ENCODE assay signal across 18 cellular contexts in genomic region chr12:64716373-64716772, GRCh38. TPM values are rescaled to one million over a fixed set of nuclear protein-coding genes. Genes with fewer than 3 reads are reported as not detected.
DNase-seq lines count a peak whose midpoint lies in the region; ATAC-seq lines count a peak whose summit lies in the region.
"Had no signal": no experiment of that assay in that cellular context is flagged by ENCODE, and none has a peak within 500 bp of the region (broad histone marks: within the 10 kb centered on the region; RNA-seq: fewer than 3 reads in every experiment).

No MANE protein-coding gene starts in this region.

- H3K36me3 Mint-ChIP-seq in activated naive CD4-positive, alpha-beta T cell treated with anti-CD3 and anti-CD28 coated beads, Interleukin-2, amount 10 ng/mL, durations not matched to agents 7 days and 5 days: peaks cover 59% of the 10 kb centered on the region
- peaks cover 45 to 67% of the 10 kb centered on the region in 2 donors for H3K36me3 Mint-ChIP-seq in stimulated activated naive B cell treated with anti-CD40 and anti-IgM and Interleukin-4, amounts not matched to agents 10 μg/mL and 1 μg/mL and 100 μg/mL, for 72 hours

- no peaks in the 10 kb centered on the region for H3K27me3 Mint-ChIP-seq in activated naive CD4-positive, alpha-beta T cell treated with anti-CD3 and anti-CD28 coated beads, Interleukin-2, amount 10 ng/mL, durations not matched to agents 7 days and 5 days
- H3K27me3 Mint-ChIP-seq in stimulated activated naive B cell treated with anti-CD40 and anti-IgM and Interleukin-4, amounts not matched to agents 10 μg/mL and 1 μg/mL and 100 μg/mL, for 72 hours: no peaks in the 10 kb centered on the region
- H3K27me3 Mint-ChIP-seq: IgD-negative memory B cell had no signal

- intact Hi-C loops in left colon (cut with DNase I, micrococcal nuclease): no loop called here

- in situ Hi-C loops in SK-MEL-5 (cut with HindIII; ENCODE audit: low pct_unique_long_range_greater_than_20kb, low sequenced_read_pairs): loop anchor here (25.0 kb wide), 1 partner anchor 179 kb away; no protein-coding TSS in a partner anchor

- no peak overlapping the region for H3K4me3 Mint-ChIP-seq in activated naive CD4-positive, alpha-beta T cell treated with anti-CD3 and anti-CD28 coated beads, Interleukin-2, amount 10 ng/mL, durations not matched to agents 7 days and 5 days
- no peak overlapping the region for H3K4me3 Mint-ChIP-seq in stimulated activated naive B cell treated with anti-CD40 and anti-IgM and Interleukin-4, amounts not matched to agents 10 μg/mL and 1 μg/mL and 100 μg/mL, for 72 hours
- H3K4me3 Mint-ChIP-seq: IgD-negative memory B cell had no signal

- no peaks in the 10 kb centered on the region for H3K9me3 Mint-ChIP-seq in activated naive CD4-positive, alpha-beta T cell treated with anti-CD3 and anti-CD28 coated beads, Interleukin-2, amount 10 ng/mL, durations not matched to agents 7 days and 5 days
- no peaks in the 10 kb centered on the region for H3K9me3 Mint-ChIP-seq in stimulated activated naive B cell treated with anti-CD40 and anti-IgM and Interleukin-4, amounts not matched to agents 10 μg/mL and 1 μg/mL and 100 μg/mL, for 72 hours
- H3K9me3 Mint-ChIP-seq: IgD-negative memory B cell had no signal

- DNase-seq in activated naive CD4-positive, alpha-beta T cell treated with anti-CD3 and anti-CD28 coated beads, Interleukin-2, amount 10 ng/mL, durations not matched to agents 7 days and 5 days: no peak
- no peak for DNase-seq in activated naive CD4-positive, alpha-beta T cell (lab: John Stamatoyannopoulos, UW)
- DNase-seq in SK-MEL-5 (ENCODE audit: low read depth, low spot score) (peak; percentile 38), left colon (no peak), cortex of kidney (lab: John Stamatoyannopoulos, UW) (no peak)
- DNase-seq in stimulated activated naive B cell treated with anti-CD40 and anti-IgM and Interleukin-4, amounts not matched to agents 10 μg/mL and 1 μg/mL and 100 μg/mL, for 72 hours: no peak
- DNase-seq: activated CD4-positive, alpha-beta T cell treated with anti-CD3 and anti-CD28 coated beads for 48 hours; activated effector memory CD4-positive, alpha-beta T cell treated with anti-CD3 and anti-CD28 coated beads, Interleukin-2, amount 50 U/mL, for 16 hours; head of caudate nucleus; NCI-H1048; NCI-H1694 treated with DMSO at 0.1 percent for 48 hours; NCI-H2171; NCI-H510A; OCI-M1; sigmoid colon; tibial artery had no signal

- H3K27ac Mint-ChIP-seq in activated naive CD4-positive, alpha-beta T cell treated with anti-CD3 and anti-CD28 coated beads, Interleukin-2, amount 10 ng/mL, durations not matched to agents 7 days and 5 days: peak overlapping the region; percentile 24
- peak overlapping the region; percentile 14 for H3K27ac Mint-ChIP-seq in stimulated activated naive B cell treated with anti-CD40 and anti-IgM and Interleukin-4, amounts not matched to agents 10 μg/mL and 1 μg/mL and 100 μg/mL, for 72 hours

- ATAC-seq in left colon (peak; percentile 92), HG02642 (IDR thresholded peaks at IDR 0.05; ENCODE audit: poor library complexity, unreplicated experiment) (no peak)
- ATAC-seq in stimulated activated naive B cell treated with anti-CD40 and anti-IgM and Interleukin-4, amounts not matched to agents 10 μg/mL and 1 μg/mL and 100 μg/mL, for 72 hours (replicated peaks): no peak

- CTCF ChIA-PET in activated naive CD4-positive, alpha-beta T cell treated with anti-CD3 and anti-CD28 coated beads, Interleukin-2, amount 10 ng/mL, durations not matched to agents 7 days and 5 days (lab: Charles Lee): no interaction called here

- peaks cover 37% of the 10 kb centered on the region for H3K4me1 Mint-ChIP-seq in activated naive CD4-positive, alpha-beta T cell treated with anti-CD3 and anti-CD28 coated beads, Interleukin-2, amount 10 ng/mL, durations not matched to agents 7 days and 5 days
- no peaks in the 10 kb centered on the region for H3K4me1 Mint-ChIP-seq in stimulated activated naive B cell treated with anti-CD40 and anti-IgM and Interleukin-4, amounts not matched to agents 10 μg/mL and 1 μg/mL and 100 μg/mL, for 72 hours

RNA-seq across cellular contexts. Expression of gene GNS, which starts 42.8 kb away (rescaled TPM):
- total RNA-seq in SK-MEL-5 (2014; rRNA removed; shearing (Covaris generic)): 225 and 236 TPM in 2 replicates
- 192 and 246 TPM in 2 replicates for polyA plus RNA-seq in SK-MEL-5 (2015; cell fraction: cytosol; rRNA removed)
- polyA plus RNA-seq in SK-MEL-5 (2015; cell fraction: nucleus; rRNA removed): 53.5 and 54.2 TPM in 2 replicates
- total RNA-seq in left colon: 10 to 100 TPM; 59.6 to 70.8 TPM
